In genomic region chr21:36134820-36135390, GRCh38 we compare ENCODE assay signal across 8 cellular contexts. TPM values are rescaled to one million over a fixed set of nuclear protein-coding genes. Genes with fewer than 3 reads are reported as not detected.
DNase-seq lines count a peak whose midpoint lies in the region; ATAC-seq and TF ChIP-seq lines count a peak whose summit lies in the region.

Gene CBR3 (plus strand): TSS chr21:36135079. CDS start chr21:36135193, 114 bp downstream.

- peak within 1 kb of the TSS; percentile 80 for H3K4me3 Mint-ChIP-seq in activated CD4-positive, alpha-beta memory T cell treated with anti-CD3 and anti-CD28 coated beads, Interleukin-2, amount 10 ng/mL, durations not matched to agents 7 days and 5 days
- H3K4me3 Mint-ChIP-seq in endodermal cell (peak within 1 kb of the TSS; percentile 51), mesothelial cell of epicardium (peak within 1 kb of the TSS; percentile 71)

- H3K27me3 Mint-ChIP-seq in activated CD4-positive, alpha-beta memory T cell treated with anti-CD3 and anti-CD28 coated beads, Interleukin-2, amount 10 ng/mL, durations not matched to agents 7 days and 5 days, result no peaks in the 10 kb centered on the region
- H3K27me3 Mint-ChIP-seq in endodermal cell (ENCODE audit: insufficient read depth) (peaks cover 76% of the 10 kb centered on the region), mesothelial cell of epicardium (ENCODE audit: low read depth) (peaks cover 66% of the 10 kb centered on the region)

- ATAC-seq in stimulated activated naive CD8-positive, alpha-beta T cell treated with anti-CD3 and anti-CD28 coated beads, Interleukin-15, Interleukin-2, amounts not matched to agents 100 U/mL and 50 U/mL, for 24 hours, result peak; percentile 41
- ATAC-seq in GM18505 (IDR thresholded peaks at IDR 0.05; ENCODE audit: unreplicated experiment), result no peak

- H3K36me3 ChIP-seq in KOPT-K1 (ENCODE audit: insufficient read depth, low read length) (no peaks in the 10 kb centered on the region), endodermal cell (ENCODE audit: control insufficient read depth, insufficient read depth, low read length) (no peaks in the 10 kb centered on the region)

- 1 to 2% methylated on average over 38 to 53 of the region's 53 CpGs for WGBS in endodermal cell (ENCODE audit: insufficient coverage in 1 of 2, insufficient read length in 1 of 2), 2 experiments

- peaks cover 25% of the 10 kb centered on the region for H3K36me3 Mint-ChIP-seq in activated CD4-positive, alpha-beta memory T cell treated with anti-CD3 and anti-CD28 coated beads, Interleukin-2, amount 10 ng/mL, durations not matched to agents 7 days and 5 days (ENCODE audit: low read depth)
- no peaks in the 10 kb centered on the region for H3K36me3 Mint-ChIP-seq in endodermal cell (ENCODE audit: low read depth)
- no peaks in the 10 kb centered on the region for H3K36me3 Mint-ChIP-seq in mesothelial cell of epicardium

- peaks cover 48% of the 10 kb centered on the region for H3K4me1 Mint-ChIP-seq in activated CD4-positive, alpha-beta memory T cell treated with anti-CD3 and anti-CD28 coated beads, Interleukin-2, amount 10 ng/mL, durations not matched to agents 7 days and 5 days
- H3K4me1 Mint-ChIP-seq in endodermal cell (peaks cover 11% of the 10 kb centered on the region), mesothelial cell of epicardium (peaks cover 15% of the 10 kb centered on the region)

- CTCF ChIA-PET in activated CD4-positive, alpha-beta memory T cell treated with anti-CD3 and anti-CD28 coated beads, Interleukin-2, amount 10 ng/mL, durations not matched to agents 7 days and 5 days (lab: Charles Lee), result interaction anchor here (1.4 to 2.1 kb wide), 4 partner anchors 8 to 295 kb away, joined by 3 to 8 read pairs (median 4); partner anchors contain the start of gene MORC3

- POLR2A ChIA-PET in activated CD4-positive, alpha-beta memory T cell treated with anti-CD3 and anti-CD28 coated beads, Interleukin-2, amount 10 ng/mL, durations not matched to agents 7 days and 5 days (lab: Charles Lee), result interaction anchor here (1.0 to 4.4 kb wide), 19 partner anchors 9 to 1088 kb away, joined by 3 to 52 read pairs (median 11); partner anchors contain the start of genes CBR1, CHAF1B, DOP1B and MORC3

- H3K4me3 ChIP-seq in endodermal cell (ENCODE audit: low read length), result peak within 1 kb of the TSS; percentile 74

- H3K27ac ChIP-seq in KOPT-K1 (ENCODE audit: low read depth, low read length, poor library complexity, severe bottlenecking), result peak within 1 kb of the TSS; percentile 30
- no peak within 1 kb of the TSS for H3K27ac ChIP-seq in endodermal cell (ENCODE audit: low read depth, low read length)

- DNase-seq in COLO668 (lab: John Stamatoyannopoulos, UW; ENCODE audit: unreplicated experiment) (peak; percentile 64), endodermal cell (peak; percentile 55), mesothelial cell of epicardium (ENCODE audit: low spot score in 2 of 2, unreplicated experiment in 2 of 2) (peak in 1 of 2 experiments; percentile 45), cerebellar nuclear complex (lab: John Stamatoyannopoulos, UW) (no peak)
- peak; percentile 71 for DNase-seq in activated CD4-positive, alpha-beta memory T cell treated with anti-CD3 and anti-CD28 coated beads, Interleukin-2, amount 10 ng/mL, durations not matched to agents 7 days and 5 days
- peak; percentile 71 for DNase-seq in stimulated activated naive CD8-positive, alpha-beta T cell treated with anti-CD3 and anti-CD28 coated beads, Interleukin-15, Interleukin-2, amounts not matched to agents 100 U/mL and 50 U/mL, for 24 hours

- no peak for TF ChIP-seq POLR2A in GM18505 (IDR thresholded peaks at IDR 0.05; ENCODE audit: borderline replicate concordance, extremely low read depth, insufficient read depth, insufficient read length)

- H3K9ac ChIP-seq in endodermal cell (ENCODE audit: extremely low read depth, low read length, poor library complexity, severe bottlenecking), result no peak within 1 kb of the TSS

- peak within 1 kb of the TSS; percentile 91 for H3K27ac Mint-ChIP-seq in activated CD4-positive, alpha-beta memory T cell treated with anti-CD3 and anti-CD28 coated beads, Interleukin-2, amount 10 ng/mL, durations not matched to agents 7 days and 5 days
- H3K27ac Mint-ChIP-seq in endodermal cell, result no peak within 1 kb of the TSS
- H3K27ac Mint-ChIP-seq in mesothelial cell of epicardium, result no peak within 1 kb of the TSS

- H3K9me3 ChIP-seq in KOPT-K1 (ENCODE audit: insufficient read depth, low read length, poor library complexity, severe bottlenecking), result no peaks in the 10 kb centered on the region
- no peaks in the 10 kb centered on the region for H3K9me3 ChIP-seq in endodermal cell (ENCODE audit: control insufficient read depth, low read length)

- TF ChIP-seq CTCF in endodermal cell (conservative IDR thresholded peaks at IDR 0.05) (no peak), mesothelial cell of epicardium (IDR thresholded peaks at IDR 0.05; ENCODE audit: unreplicated experiment) (no peak)

- H3K9me3 Mint-ChIP-seq in activated CD4-positive, alpha-beta memory T cell treated with anti-CD3 and anti-CD28 coated beads, Interleukin-2, amount 10 ng/mL, durations not matched to agents 7 days and 5 days, result no peaks in the 10 kb centered on the region
- H3K9me3 Mint-ChIP-seq in endodermal cell (no peaks in the 10 kb centered on the region), mesothelial cell of epicardium (no peaks in the 10 kb centered on the region)

- peaks cover 68% of the 10 kb centered on the region for H3K27me3 ChIP-seq in endodermal cell (ENCODE audit: control insufficient read depth, insufficient read depth, low read length, poor library complexity, severe bottlenecking)

- no peaks in the 10 kb centered on the region for H3K4me1 ChIP-seq in endodermal cell (ENCODE audit: control insufficient read depth, insufficient read depth, low read length)

RNA-seq across cellular contexts. Expression of gene CBR3, which starts in this region (rescaled TPM):
- 10 to 100 TPM; 27.3 to 29.0 TPM for total RNA-seq in activated CD4-positive, alpha-beta memory T cell treated with anti-CD3 and anti-CD28 coated beads, Interleukin-2, amount 10 ng/mL, durations not matched to agents 7 days and 5 days
- total RNA-seq in endodermal cell (not detected), mesothelial cell of epicardium (0.31 TPM in 1 of 3 replicates, not detected in the others)
- polyA plus RNA-seq in endodermal cell (2013, experiment 1 of 2), result 0.32 TPM
- polyA plus RNA-seq in endodermal cell (2013, experiment 2 of 2), result 0.37 TPM

Comparison
In these comparisons a context has a peak if more than half of its experiments do, and no peak if none do; other contexts are left out.
1. RNA of gene CBR3 (total RNA-seq): 27.3 to 29.0 TPM in activated CD4-positive, alpha-beta memory T cell treated with anti-CD3 and anti-CD28 coated beads, Interleukin-2, amount 10 ng/mL, durations not matched to agents 7 days and 5 days; 0.31 TPM in mesothelial cell of epicardium and not detected in endodermal cell; every median in the first group is over 10 times any median in the second.
2. Peak in DNase-seq and H3K4me3 ChIP-seq in endodermal cell; RNA of the gene not detected or under 1 TPM.
3. DNase-seq: peak in COLO668 (single experiment), activated CD4-positive, alpha-beta memory T cell treated with anti-CD3 and anti-CD28 coated beads, Interleukin-2, amount 10 ng/mL, durations not matched to agents 7 days and 5 days (single experiment) and stimulated activated naive CD8-positive, alpha-beta T cell treated with anti-CD3 and anti-CD28 coated beads, Interleukin-15, Interleukin-2, amounts not matched to agents 100 U/mL and 50 U/mL, for 24 hours (single experiment); none in cerebellar nuclear complex (0 of 2).
4. Peak in every context shown above with its lines, with median percentiles within 50 percentile points of each other: H3K4me3 Mint-ChIP-seq.